In genomic region chr1:177142013-177142412, GRCh38 we compare ENCODE assay signal across 29 cellular contexts. TPM values are rescaled to one million over a fixed set of nuclear protein-coding genes. Genes with fewer than 3 reads are reported as not detected.
DNase-seq lines count a peak whose midpoint lies in the region; ATAC-seq, FAIRE-seq and TF ChIP-seq lines count a peak whose summit lies in the region.
"Had no signal": no experiment of that assay in that cellular context is flagged by ENCODE, and none has a peak within 500 bp of the region (broad histone marks: within the 10 kb centered on the region; RNA-seq: fewer than 3 reads in every experiment).

No MANE protein-coding gene starts in this region.

- CTCF ChIA-PET in A549 (lab: Yijun Ruan, JAX), result interaction anchor here (0.6 kb wide), 1 partner anchor 33 kb away, joined by 3 read pairs; no protein-coding TSS in a partner anchor
- CTCF ChIA-PET in IMR-90 (lab: Yijun Ruan, JAX), result no interaction called here
- CTCF ChIA-PET in H1 (lab: Charles Lee; ENCODE audit: partially characterized antibody), result interaction anchor here (0.9 to 2.2 kb wide), 2 partner anchors 40 to 241 kb away, joined by 3 to 7 read pairs; no protein-coding TSS in a partner anchor
- CTCF ChIA-PET in SK-N-SH (lab: Yijun Ruan, JAX), result interaction anchor here (1.0 to 1.2 kb wide), 2 partner anchors 10 to 18 kb away, joined by 3 read pairs; no protein-coding TSS in a partner anchor

- no peaks in the 10 kb centered on the region for H3K23me2 ChIP-seq in H1 (ENCODE audit: low read depth, low read length)

- H2BK15ac ChIP-seq in IMR-90 (ENCODE audit: low read depth, low read length) (no peak overlapping the region), H1 (ENCODE audit: low read length) (no peak overlapping the region)

- H2AFZ ChIP-seq in IMR-90 (replicated peaks; ENCODE audit: low read length, poor library complexity) (no peak overlapping the region), H1 (ENCODE audit: low read length) (no peak overlapping the region), SK-N-SH (ENCODE audit: low read depth) (no peak overlapping the region)

- ATAC-seq in A549 (no peak), IMR-90 (ENCODE audit: low read depth) (no peak), HG02678 (IDR thresholded peaks at IDR 0.05; ENCODE audit: unreplicated experiment) (no peak)
- ATAC-seq: GM12878 had no signal

- H3K4ac ChIP-seq in IMR-90 (ENCODE audit: low read depth, low read length) (no peak overlapping the region), H1 (replicated peaks; ENCODE audit: insufficient read length, low read depth, low read length) (no peak overlapping the region)

- BruUV-seq in IMR-90 (replicated peaks; lab: Mats Ljungman, UMichigan), result no TSS peak

- H3K4me1 ChIP-seq in A549, result no peaks in the 10 kb centered on the region
- peaks cover 62% of the 10 kb centered on the region for H3K4me1 ChIP-seq in BLaER1
- no peaks in the 10 kb centered on the region for H3K4me1 ChIP-seq in IMR-90 (ENCODE audit: control insufficient read depth, insufficient read depth, low read length)
- H3K4me1 ChIP-seq in H1 (replicated peaks in 1 of 4; ENCODE audit: control insufficient read depth in 3 of 4, insufficient read depth in 4 of 4, low read length in 3 of 4), result peaks cover 0 to 7% (median 3%) of the 10 kb centered on the region in 4 experiments; a peak in 2 of 7 replicates
- H3K4me1 ChIP-seq in SK-N-SH (ENCODE audit: control insufficient read depth in 1 of 2, insufficient read depth in 2 of 2, low read depth in 1 of 2, low read length in 1 of 2), result peaks cover 0 to 5% of the 10 kb centered on the region in 2 experiments; a peak in 2 of 4 replicates
- H3K4me1 ChIP-seq: BE2C had no signal

- no peaks in the 10 kb centered on the region for H3K9me1 ChIP-seq in IMR-90 (ENCODE audit: insufficient read depth, low read length)

- no peak overlapping the region for H2AK5ac ChIP-seq in IMR-90 (ENCODE audit: low read depth, low read length)
- H2AK5ac ChIP-seq in H1 (ENCODE audit: low read depth, low read length), result no peak overlapping the region

- no peak overlapping the region for H4K8ac ChIP-seq in IMR-90 (ENCODE audit: low read depth in 2 of 2, low read length in 2 of 2)
- H4K8ac ChIP-seq in H1 (ENCODE audit: extremely low read depth, insufficient read depth, low read length), result no peak overlapping the region

- POLR2A ChIA-PET in A549 (lab: Yijun Ruan, JAX), result no interaction called here
- POLR2A ChIA-PET in IMR-90 (lab: Charles Lee; ENCODE audit: unreplicated experiment), result no interaction called here
- POLR2A ChIA-PET in H1 (lab: Charles Lee; ENCODE audit: partially characterized antibody), result interaction anchor here (0.8 kb wide), 1 partner anchor 21 kb away, joined by 3 read pairs; no protein-coding TSS in a partner anchor
- POLR2A ChIA-PET in SK-N-SH (lab: Yijun Ruan, JAX), result no interaction called here

- FAIRE-seq in A549 (lab: Jason Lieb, UNC), result no peak
- FAIRE-seq in H1 (lab: Jason Lieb, UNC), result no peak
- FAIRE-seq: GM12878, GM12892, GM18507 had no signal

- TF ChIP-seq RAD21 in A549 (conservative IDR thresholded peaks at IDR 0.05 in 1 of 2, IDR thresholded peaks at IDR 0.05 in 1 of 2), result no peak
- no peak for TF ChIP-seq RAD21 in IMR-90 (IDR thresholded peaks at IDR 0.05; ENCODE audit: low read length)
- TF ChIP-seq RAD21 in H1 (IDR thresholded peaks at IDR 0.05 in 1 of 2, conservative IDR thresholded peaks at IDR 0.05 in 1 of 2; ENCODE audit: low read depth in 2 of 2, low read length in 2 of 2), result no peak
- no peak for TF ChIP-seq RAD21 in SK-N-SH (IDR thresholded peaks at IDR 0.05; ENCODE audit: low read length)

- no peaks in the 10 kb centered on the region for H3F3A ChIP-seq in SK-N-SH (replicated peaks; ENCODE audit: insufficient read depth)

- H3K9ac ChIP-seq in BLaER1 (no peak overlapping the region), IMR-90 (ENCODE audit: low read depth, low read length) (no peak overlapping the region), H1 (replicated peaks in 1 of 4; ENCODE audit: extremely low read depth in 1 of 4, low read depth in 3 of 4, low read length in 3 of 4) (no peak overlapping the region), SK-N-SH (no peak overlapping the region)

- no peak overlapping the region for H3K23ac ChIP-seq in IMR-90 (ENCODE audit: low read depth, low read length)
- H3K23ac ChIP-seq in H1 (ENCODE audit: insufficient read length), result no peak overlapping the region

- H4K20me1 ChIP-seq in BLaER1 (no peaks in the 10 kb centered on the region), IMR-90 (ENCODE audit: insufficient read depth, low read length) (no peaks in the 10 kb centered on the region), H1 (replicated peaks in 1 of 2; ENCODE audit: control insufficient read depth in 1 of 2, insufficient read depth in 2 of 2, low read length in 2 of 2) (no peaks in the 10 kb centered on the region), SK-N-SH (ENCODE audit: insufficient read depth) (no peaks in the 10 kb centered on the region)

- H2AK9ac ChIP-seq in IMR-90 (replicated peaks; ENCODE audit: low read depth, low read length, poor library complexity), result no peak overlapping the region

- TF ChIP-seq CTCF in A549 (IDR thresholded peaks at IDR 0.05) (no peak), IMR-90 (conservative IDR thresholded peaks at IDR 0.05; ENCODE audit: low read depth, low read length) (no peak), H1 (IDR thresholded peaks at IDR 0.05; ENCODE audit: control extremely low read depth in 1 of 3, insufficient read depth in 1 of 3, low read depth in 1 of 3, low read length in 3 of 3) (no peak), SK-N-SH (IDR thresholded peaks at IDR 0.05) (no peak)

- H3K27me3 ChIP-seq in BLaER1, result no peaks in the 10 kb centered on the region
- no peaks in the 10 kb centered on the region for H3K27me3 ChIP-seq in IMR-90 (ENCODE audit: control insufficient read depth, insufficient read depth, low read length)
- no peaks in the 10 kb centered on the region for H3K27me3 ChIP-seq in H1 (replicated peaks in 1 of 4; ENCODE audit: control insufficient read depth in 3 of 4, extremely low read depth in 1 of 4, insufficient read depth in 3 of 4, low read length in 3 of 4)
- H3K27me3 ChIP-seq in SK-N-SH (ENCODE audit: insufficient read depth), result no peaks in the 10 kb centered on the region
- H3K27me3 ChIP-seq: BE2C had no signal

- no peaks in the 10 kb centered on the region for H3K9me2 ChIP-seq in SK-N-SH

- H3K14ac ChIP-seq in IMR-90 (replicated peaks; ENCODE audit: low read depth, low read length) (no peak overlapping the region), H1 (ENCODE audit: insufficient read length) (no peak overlapping the region)

- H3K4me2 ChIP-seq in A549, result no peak overlapping the region
- peak overlapping the region; percentile 74 for H3K4me2 ChIP-seq in BLaER1
- no peak overlapping the region for H3K4me2 ChIP-seq in IMR-90 (ENCODE audit: low read depth, low read length)
- no peak overlapping the region for H3K4me2 ChIP-seq in H1 (ENCODE audit: insufficient read depth in 1 of 2, low read depth in 2 of 2, low read length in 2 of 2)
- no peak overlapping the region for H3K4me2 ChIP-seq in SK-N-SH

- in situ Hi-C loops in IMR-90 (cut with MboI; ENCODE audit: low sequenced_read_pairs), result no loop called here

- H3K79me1 ChIP-seq in IMR-90 (ENCODE audit: low read depth in 1 of 2, low read length in 2 of 2) (no peaks in the 10 kb centered on the region), H1 (ENCODE audit: low read depth, low read length) (no peaks in the 10 kb centered on the region)

- H2BK120ac ChIP-seq in IMR-90 (ENCODE audit: low read depth, low read length) (no peak overlapping the region), H1 (replicated peaks; ENCODE audit: low read depth, low read length) (no peak overlapping the region)

- no peak overlapping the region for H3K56ac ChIP-seq in IMR-90 (ENCODE audit: extremely low read depth, insufficient read depth, low read length)
- no peak overlapping the region for H3K56ac ChIP-seq in H1 (replicated peaks; ENCODE audit: insufficient read length, low read depth, low read length)

- H2BK12ac ChIP-seq in H1 (ENCODE audit: low read depth, low read length), result no peak overlapping the region

- intact Hi-C loops in IMR-90 (cut with micrococcal nuclease), result no loop called here

- H3K18ac ChIP-seq in IMR-90 (ENCODE audit: low read depth, low read length), result no peak overlapping the region
- no peak overlapping the region for H3K18ac ChIP-seq in H1 (ENCODE audit: extremely low read depth, low read length)

- H3K36me3 ChIP-seq in BLaER1, result no peaks in the 10 kb centered on the region
- no peaks in the 10 kb centered on the region for H3K36me3 ChIP-seq in IMR-90 (ENCODE audit: control insufficient read depth, insufficient read depth, low read length)
- H3K36me3 ChIP-seq in H1 (ENCODE audit: control insufficient read depth in 2 of 4, insufficient read depth in 4 of 4, low read length in 3 of 4), result no peaks in the 10 kb centered on the region
- no peaks in the 10 kb centered on the region for H3K36me3 ChIP-seq in SK-N-SH (replicated peaks in 1 of 2; ENCODE audit: control insufficient read depth in 1 of 2, insufficient read depth in 2 of 2, low read length in 1 of 2)
- H3K36me3 ChIP-seq: BE2C had no signal

- H2BK20ac ChIP-seq in IMR-90 (ENCODE audit: low read depth, low read length) (no peak overlapping the region), H1 (ENCODE audit: low read length) (no peak overlapping the region)

- H3K4me3 ChIP-seq in A549 (no peak overlapping the region), BLaER1 (no peak overlapping the region), IMR-90 (ENCODE audit: insufficient read depth, low read depth, low read length) (no peak overlapping the region), H1 (ENCODE audit: extremely low read depth in 1 of 4, insufficient read depth in 2 of 4, low read depth in 3 of 4, low read length in 4 of 4) (no peak overlapping the region), SK-N-SH (ENCODE audit: low read depth in 2 of 2, low read length in 1 of 2) (no peak overlapping the region)
- H3K4me3 ChIP-seq: GM12878 had no signal

- H3K9me3 ChIP-seq in A549 (no peaks in the 10 kb centered on the region), BLaER1 (no peaks in the 10 kb centered on the region), IMR-90 (ENCODE audit: control insufficient read depth, insufficient read depth, low read length) (no peaks in the 10 kb centered on the region), H1 (ENCODE audit: insufficient read depth in 2 of 2, low read depth in 1 of 2, low read length in 1 of 2) (no peaks in the 10 kb centered on the region), SK-N-SH (no peaks in the 10 kb centered on the region)
- H3K9me3 ChIP-seq: BE2C had no signal

- no peak for TF ChIP-seq POLR2A in A549 (IDR thresholded peaks at IDR 0.05; ENCODE audit: low read length)
- no peak for TF ChIP-seq POLR2A in IMR-90 (IDR thresholded peaks at IDR 0.05; ENCODE audit: low read depth, low read length)
- no peak for TF ChIP-seq POLR2A in H1 (IDR thresholded peaks at IDR 0.05; ENCODE audit: control extremely low read depth in 1 of 2, low read depth in 2 of 2, low read length in 2 of 2)

- TF ChIP-seq EP300 in A549 (IDR thresholded peaks at IDR 0.05), result no peak
- no peak for TF ChIP-seq EP300 in H1 (IDR thresholded peaks at IDR 0.05; ENCODE audit: borderline replicate concordance in 1 of 2, low read depth in 2 of 2, low read length in 2 of 2)
- no peak for TF ChIP-seq EP300 in SK-N-SH (IDR thresholded peaks at IDR 0.05; ENCODE audit: borderline replicate concordance in 1 of 2, low read depth in 1 of 2, low read length in 1 of 2)

- no peak overlapping the region for H3K27ac ChIP-seq in A549
- no peak overlapping the region for H3K27ac ChIP-seq in BLaER1
- no peak overlapping the region for H3K27ac ChIP-seq in IMR-90 (ENCODE audit: insufficient read depth, low read length)
- no peak overlapping the region for H3K27ac ChIP-seq in H1 (ENCODE audit: low read depth, low read length)
- no peak overlapping the region for H3K27ac ChIP-seq in SK-N-SH (ENCODE audit: low read depth in 2 of 2, low read length in 1 of 2)

- H4K91ac ChIP-seq in IMR-90 (ENCODE audit: insufficient read depth, low read depth, low read length) (no peak overlapping the region), H1 (replicated peaks; ENCODE audit: insufficient read length, low read length) (no peak overlapping the region)

- DNase-seq in A549 (ENCODE audit: low read depth in 1 of 2, low spot score in 1 of 2) (no peak), IMR-90 (no peak), H1 (ENCODE audit: low read depth in 1 of 2, low spot score in 2 of 2) (no peak), germinal center (ENCODE audit: low spot score) (no peak), SK-N-SH (no peak), A172 (ENCODE audit: low spot score) (no peak)
- DNase-seq: 8988T; ACHN; BE2C; C1 segment of cervical spinal cord; CD4-positive, alpha-beta memory T cell; CD4-positive, CD25-positive, alpha-beta regulatory T cell; CD8-positive, alpha-beta memory T cell; COR-L47; DMS 273 treated with DMSO at 0.1 percent for 48 hours; DMS153; DMS53; DMS79; DND-41; EL; GDM1 had no signal

- WGBS in A549 (ENCODE audit: missing lambda C conversion rate), result 3% methylated on average over 1 of the region's 1 CpG
- WGBS in IMR-90 (ENCODE audit: extremely low coverage in 2 of 2, insufficient read length in 1 of 2), 2 experiments, result no CpG with 5 or more reads among the region's 1 CpG
- WGBS in H1 (ENCODE audit: extremely low coverage in 1 of 2, insufficient coverage in 1 of 2, insufficient read length in 1 of 2, insufficient replicate concordance in 2 of 2, low coverage in 1 of 2, low lambda C conversion rate in 2 of 2, missing lambda C conversion rate in 1 of 2), 2 experiments, result 96% methylated on average over 1 of the region's 1 CpG; no CpG with 5 or more reads in 1 of the 2 experiments
- WGBS in SK-N-SH (ENCODE audit: low lambda C conversion rate), result 20% methylated on average over 1 of the region's 1 CpG

- dilution Hi-C loops in IMR-90 (cut with HindIII; ENCODE audit: low sequenced_read_pairs, unreplicated experiment), result no loop called here

- H2BK5ac ChIP-seq in IMR-90 (ENCODE audit: low read depth, low read length, poor library complexity, severe bottlenecking) (no peak overlapping the region), H1 (ENCODE audit: low read depth, low read length) (no peak overlapping the region)

- no peak overlapping the region for H4K5ac ChIP-seq in IMR-90 (ENCODE audit: low read depth, low read length)
- H4K5ac ChIP-seq in H1 (ENCODE audit: insufficient read length, low read depth, low read length), result no peak overlapping the region

- no peaks in the 10 kb centered on the region for H3K79me2 ChIP-seq in H1 (ENCODE audit: control insufficient read depth in 1 of 2, insufficient read depth in 2 of 2, low read length in 2 of 2)
- no peaks in the 10 kb centered on the region for H3K79me2 ChIP-seq in SK-N-SH (ENCODE audit: insufficient read depth)

RNA-seq across cellular contexts. Expression of gene ASTN1, which starts 22.5 kb away (rescaled TPM):
- 0.07 TPM in 1 of 2 replicates, not detected in the other for polyA plus RNA-seq in A549 (2011; rRNA removed)
- not detected in 2 replicates for polyA plus RNA-seq in A549 (2012; cell fraction: cytosol; rRNA removed)
- not detected in 2 replicates for polyA plus RNA-seq in A549 (2012; cell fraction: nucleus; rRNA removed)
- polyA plus RNA-seq in A549 (2017; fragmentation: RNase III; extraction: RNeasy Plus Mini Kit Qiagen cat#74134 plus additional on column Dnase treatment), result not detected in 3 replicates
- not detected in 2 replicates for polyA minus RNA-seq in A549 (2011; rRNA and poly(A)+ RNA removed)
- under 0.01 TPM in 1 of 2 replicates, not detected in the other for total RNA-seq in IMR-90 (2012; rRNA removed)
- polyA plus RNA-seq in IMR-90 (2012; rRNA removed), result 0.04 and 0.07 TPM in 2 replicates
- 0.05 and 0.06 TPM in 2 replicates for polyA plus RNA-seq in IMR-90 (2012; cell fraction: cytosol; rRNA removed)
- polyA plus RNA-seq in IMR-90 (2012; cell fraction: nucleus; rRNA removed; ENCODE audit: low replicate concordance), result 0.02 and 0.06 TPM in 2 replicates
- 4.1 and 4.3 TPM in 2 replicates for total RNA-seq in H1 (2021; fragmentation: NEBNext Ultra II Directional; extraction: Animal tissue kit (Norgen Biotek cat#: 25700))
- 2.9 and 3.6 TPM in 2 replicates for polyA plus RNA-seq in H1 (2011; rRNA removed)
- polyA plus RNA-seq in H1 (2011; cell fraction: cytosol; rRNA removed), result 2.6 TPM
- polyA plus RNA-seq in H1 (2011; cell fraction: nucleus; rRNA removed), result 7.2 TPM
- 2.3 to 3.5 TPM (median 2.9 TPM) in 4 replicates for polyA plus RNA-seq in H1 (2012, experiment 1 of 2)
- polyA plus RNA-seq in H1 (2012, experiment 2 of 2), result 1.3 TPM
- polyA plus RNA-seq in H1 (2013, experiment 1 of 2), result 3.6 TPM
- polyA plus RNA-seq in H1 (2013, experiment 2 of 2), result 2.8 TPM
- 8.7 and 10.2 TPM in 2 replicates for polyA minus RNA-seq in H1 (2011; rRNA and poly(A)+ RNA removed)
- 3.3 TPM for polyA minus RNA-seq in H1 (2011; cell fraction: cytosol; rRNA and poly(A)+ RNA removed)
- polyA minus RNA-seq in H1 (2011; cell fraction: nucleus; rRNA and poly(A)+ RNA removed), result 12.3 TPM
- 0.13 and 0.29 TPM in 2 replicates for polyA plus RNA-seq in SK-N-SH (2012; rRNA removed)
- 0.21 and 0.39 TPM in 2 replicates for polyA plus RNA-seq in SK-N-SH (2012; cell fraction: cytosol; rRNA removed)
- polyA plus RNA-seq in SK-N-SH (2012; cell fraction: nucleus; rRNA removed), result 0.20 TPM in 2 replicates
- total RNA-seq in A172 (2014; rRNA removed; shearing (Covaris generic)), result 0.07 TPM in 1 of 2 replicates, not detected in the other
- total RNA-seq: CD4-positive, alpha-beta memory T cell; CD4-positive, CD25-positive, alpha-beta regulatory T cell; CD8-positive, alpha-beta memory T cell; G401; GM12878 had no signal
- polyA plus RNA-seq: CD14-positive monocyte; CD4-positive, alpha-beta memory T cell; CD4-positive, CD25-positive, alpha-beta regulatory T cell; CD8-positive, alpha-beta memory T cell had no signal

RNA-seq across cellular contexts. Expression of gene BRINP2, which starts 28.7 kb away (rescaled TPM):
- polyA plus RNA-seq in A549 (2011; rRNA removed) (0.07 and 0.09 TPM in 2 replicates), A549 (2017; fragmentation: RNase III; extraction: RNeasy Plus Mini Kit Qiagen cat#74134 plus additional on column Dnase treatment) (0.04 TPM in 2 of 3 replicates, not detected in the other), IMR-90 (2012; rRNA removed) (not detected in 2 replicates), H1 (2011; rRNA removed) (0.22 and 0.42 TPM in 2 replicates), SK-N-SH (2012; rRNA removed) (0.12 and 0.62 TPM in 2 replicates)
- polyA plus RNA-seq in A549 (2012; cell fraction: cytosol; rRNA removed), result 0.01 and 0.06 TPM in 2 replicates
- polyA plus RNA-seq in A549 (2012; cell fraction: nucleus; rRNA removed), result 0.09 and 0.12 TPM in 2 replicates
- 0.10 and 0.17 TPM in 2 replicates for polyA minus RNA-seq in A549 (2011; rRNA and poly(A)+ RNA removed)
- total RNA-seq in IMR-90 (2012; rRNA removed), result not detected in 2 replicates
- 0.01 TPM in 1 of 2 replicates, not detected in the other for polyA plus RNA-seq in IMR-90 (2012; cell fraction: cytosol; rRNA removed)
- polyA plus RNA-seq in IMR-90 (2012; cell fraction: nucleus; rRNA removed; ENCODE audit: low replicate concordance), result not detected in 2 replicates
- 0.39 and 0.42 TPM in 2 replicates for total RNA-seq in H1 (2021; fragmentation: NEBNext Ultra II Directional; extraction: Animal tissue kit (Norgen Biotek cat#: 25700))
- polyA plus RNA-seq in H1 (2011; cell fraction: cytosol; rRNA removed), result 0.32 TPM
- polyA plus RNA-seq in H1 (2011; cell fraction: nucleus; rRNA removed), result 0.68 TPM
- polyA plus RNA-seq in H1 (2012, experiment 1 of 2), result 0.30 to 0.42 TPM (median 0.34 TPM) in 4 replicates
- 0.08 TPM for polyA plus RNA-seq in H1 (2012, experiment 2 of 2)
- 0.41 TPM for polyA plus RNA-seq in H1 (2013, experiment 1 of 2)
- 0.40 TPM for polyA plus RNA-seq in H1 (2013, experiment 2 of 2)
- 0.76 and 1.1 TPM in 2 replicates for polyA minus RNA-seq in H1 (2011; rRNA and poly(A)+ RNA removed)
- polyA minus RNA-seq in H1 (2011; cell fraction: cytosol; rRNA and poly(A)+ RNA removed), result not detected
- 0.20 TPM for polyA minus RNA-seq in H1 (2011; cell fraction: nucleus; rRNA and poly(A)+ RNA removed)
- polyA plus RNA-seq in SK-N-SH (2012; cell fraction: cytosol; rRNA removed), result 0.26 and 0.51 TPM in 2 replicates
- 0.50 and 0.55 TPM in 2 replicates for polyA plus RNA-seq in SK-N-SH (2012; cell fraction: nucleus; rRNA removed)
- total RNA-seq in A172 (2014; rRNA removed; shearing (Covaris generic)), result not detected in 2 replicates
- total RNA-seq: CD4-positive, alpha-beta memory T cell; CD4-positive, CD25-positive, alpha-beta regulatory T cell; CD8-positive, alpha-beta memory T cell; G401; GM12878 had no signal
- polyA plus RNA-seq: AG04450; CD14-positive monocyte; CD4-positive, alpha-beta memory T cell; CD4-positive, CD25-positive, alpha-beta regulatory T cell; CD8-positive, alpha-beta memory T cell had no signal

Comparison
In these comparisons a context has a peak if more than half of its experiments do, and no peak if none do; other contexts are left out.
1. Of the 18 proteins assayed by ChIP-seq in both H1 and A549: peak only in H1: none; only in A549: none; in both: MAFK; in neither: 17.